ENCODE assay signal across 19 cellular contexts in the genomic region with DNA sequence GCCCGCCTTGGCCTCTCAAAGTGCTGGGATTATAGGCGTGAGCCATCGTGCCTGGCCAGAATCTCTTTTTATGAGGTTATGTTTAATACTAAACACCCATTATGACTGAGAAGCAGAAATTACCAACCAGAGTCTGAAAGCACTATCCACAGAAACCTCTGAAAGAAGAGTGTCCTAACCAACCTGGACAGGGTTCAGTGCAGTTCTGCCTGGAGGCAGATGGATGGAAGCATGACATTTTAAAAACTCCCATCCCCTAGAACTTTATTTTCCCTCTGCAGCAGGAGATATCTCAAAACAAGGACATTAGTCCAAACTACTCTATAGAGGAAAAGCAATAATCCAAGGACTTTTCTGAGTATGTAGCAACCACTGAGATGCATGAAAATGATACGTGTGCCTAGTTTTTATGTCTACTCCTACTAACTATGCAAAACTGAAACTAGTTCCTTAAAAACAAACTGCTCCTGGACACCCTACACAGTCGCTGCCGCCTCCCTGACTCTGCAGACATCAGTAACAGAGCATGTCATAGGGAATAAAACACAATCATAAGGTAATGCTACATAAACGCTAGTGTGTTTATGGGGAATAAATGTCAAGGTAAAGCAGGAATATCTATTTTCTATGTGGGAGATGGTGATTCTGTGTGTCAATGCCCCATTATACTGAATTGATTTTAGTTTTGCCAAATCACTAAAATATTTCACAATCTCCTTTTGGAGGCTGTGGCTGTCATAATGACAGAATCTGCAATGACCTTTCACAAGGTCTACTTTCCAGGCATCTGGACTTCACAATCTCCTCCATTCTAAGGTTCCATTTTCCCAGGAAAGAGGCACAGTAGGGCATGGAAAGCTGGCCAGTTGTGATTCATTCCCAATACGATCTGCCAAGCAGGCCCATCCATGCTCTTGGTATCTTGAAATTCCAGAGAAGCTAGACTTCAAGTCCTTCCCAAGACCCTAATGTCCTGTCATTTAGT.
DNase-seq lines count a peak whose midpoint lies in the region; ATAC-seq, FAIRE-seq and TF ChIP-seq lines count a peak whose summit lies in the region.
"Had no signal": no experiment of that assay in that cellular context is flagged by ENCODE, and none has a peak within 500 bp of the region (broad histone marks: within the 10 kb centered on the region; RNA-seq: fewer than 3 reads in every experiment).

No MANE protein-coding gene starts in this region.

- ATAC-seq in K562 (no peak), left lung (peak; percentile 45), HG03095 (IDR thresholded peaks at IDR 0.05; ENCODE audit: unreplicated experiment) (no peak)

- no peaks in the 10 kb centered on the region for H3K9me3 ChIP-seq in HEK293 (ENCODE audit: control insufficient read depth, insufficient read depth, low read depth, low read length)
- no peaks in the 10 kb centered on the region for H3K9me3 ChIP-seq in K562 (replicated peaks; ENCODE audit: control insufficient read depth, insufficient read depth, low read depth, low read length)
- no peaks in the 10 kb centered on the region for H3K9me3 ChIP-seq in left lung
- no peaks in the 10 kb centered on the region for H3K9me3 ChIP-seq in spleen
- H3K9me3 ChIP-seq: BLaER1 treated with 17β-estradiol and CSF1 and Interleukin-3, amounts not matched to agents 10 nM and 100 nM; prostate gland had no signal

- TF ChIP-seq CTCF in HEK293 (tag by site-specific recombination; IDR thresholded peaks at IDR 0.05), result no peak
- TF ChIP-seq CTCF in K562 (IDR thresholded peaks at IDR 0.05 in 2 of 3, conservative IDR thresholded peaks at IDR 0.05 in 1 of 3; ENCODE audit: insufficient read depth in 2 of 3, low read depth in 1 of 3, low read length in 3 of 3), result no peak
- TF ChIP-seq CTCF in left lung (IDR thresholded peaks at IDR 0.05), result no peak
- TF ChIP-seq CTCF in spleen (IDR thresholded peaks at IDR 0.05 in 8 of 11, conservative IDR thresholded peaks at IDR 0.05 in 3 of 11), result no peak

- H3K27me3 ChIP-seq in K562 (ENCODE audit: control insufficient read depth in 2 of 2, insufficient read depth in 2 of 2, low read length in 2 of 2), result no peaks in the 10 kb centered on the region
- H3K27me3 ChIP-seq in left lung, result no peaks in the 10 kb centered on the region
- H3K27me3 ChIP-seq in spleen (replicated peaks in 1 of 7), result no peaks in the 10 kb centered on the region
- H3K27me3 ChIP-seq: BLaER1 treated with 17β-estradiol and CSF1 and Interleukin-3, amounts not matched to agents 10 nM and 100 nM had no signal

- in situ Hi-C loops in K562 (cut with MboI), result no loop called here

- intact Hi-C loops in K562 (cut with micrococcal nuclease), result no loop called here
- intact Hi-C loops in left lung (cut with DNase I), result no loop called here
- intact Hi-C loops in spleen (cut with DNase I; ENCODE audit: low total_unique reads), result no loop called here

- TF ChIP-seq POLR2A in K562 (conservative IDR thresholded peaks at IDR 0.05), result no peak
- TF ChIP-seq POLR2A in spleen (IDR thresholded peaks at IDR 0.05), result no peak

- peaks cover 23% of the 10 kb centered on the region for H3K4me1 ChIP-seq in HEK293 (ENCODE audit: control insufficient read depth, insufficient read depth, low read length)
- H3K4me1 ChIP-seq in K562 (replicated peaks in 1 of 2; ENCODE audit: control insufficient read depth in 2 of 2, insufficient read depth in 2 of 2, low read length in 2 of 2), result peaks cover 0 to 3% of the 10 kb centered on the region in 2 experiments; a peak in 1 of 5 replicates
- H3K4me1 ChIP-seq in left lung, result no peaks in the 10 kb centered on the region
- H3K4me1 ChIP-seq in spleen, result peaks cover 0 to 31% (median 12%) of the 10 kb centered on the region in 6 donors
- H3K4me1 ChIP-seq: prostate gland had no signal

- DNase-seq in K562 (ENCODE audit: extremely low read depth in 1 of 4, low spot score in 3 of 4), result no peak
- no peak for DNase-seq in left lung
- no peak for DNase-seq in spleen
- no peak for DNase-seq in iPS-NIHi7 (ENCODE audit: extremely low spot score)
- DNase-seq in stimulated activated CD4-positive, alpha-beta T cell treated with anti-CD3 and anti-CD28 coated beads, Interleukin-2, amount 100 ng/mL, for 24 hours, result no peak
- DNase-seq in activated CD4-positive, alpha-beta T cell treated with anti-CD3 and anti-CD28 coated beads for 48 hours, result no peak
- DNase-seq: activated CD4-positive, alpha-beta T cell treated with anti-CD3 and anti-CD28 coated beads, Interleukin-2, amount 50 U/mL, for 48 hours; activated naive CD8-positive, alpha-beta T cell treated with anti-CD3 and anti-CD28 coated beads, Interleukin-2, amount 10 ng/mL, durations not matched to agents 7 days and 5 days; activated T-cell treated with anti-CD3 and anti-CD28 coated beads, Interleukin-2, amount 50 U/mL, for 48 hours; cerebellar nuclear complex; head of caudate nucleus; NCI-H1048; NCI-H2107; NCI-H526 had no signal

- no peak for TF ChIP-seq RAD21 in K562 (CRISPR knock-in tag; conservative IDR thresholded peaks at IDR 0.05 in 1 of 2, IDR thresholded peaks at IDR 0.05 in 1 of 2)

- POLR2A ChIA-PET in HEK293 (lab: Yijun Ruan, JAX) (no interaction called here), K562 (lab: Yijun Ruan, JAX) (interaction anchor here (0.6 to 0.9 kb wide), 2 partner anchors 16 to 624 kb away, joined by 3 read pairs; no protein-coding TSS in a partner anchor)

- no peaks in the 10 kb centered on the region for H3K79me2 ChIP-seq in K562 (ENCODE audit: control insufficient read depth, insufficient read depth, low read length)

- no peaks in the 10 kb centered on the region for H3K9me1 ChIP-seq in K562 (ENCODE audit: control insufficient read depth, insufficient read depth, low read length)

- CTCF ChIA-PET in HEK293 (lab: Yijun Ruan, JAX), result interaction anchor here (0.5 kb wide), 1 partner anchor 145 kb away, joined by 4 read pairs; no protein-coding TSS in a partner anchor
- CTCF ChIA-PET in K562 (lab: Yijun Ruan, JAX; ENCODE audit: low intra/inter-chr PET ratio), result no interaction called here

- FAIRE-seq in K562 (lab: Jason Lieb, UNC), result no peak
- FAIRE-seq: endometrium had no signal

- H3K4me3 ChIP-seq in HEK293 (ENCODE audit: low read depth, low read length), result no peak overlapping the region
- no peak overlapping the region for H3K4me3 ChIP-seq in K562
- H3K4me3 ChIP-seq in left lung, result no peak overlapping the region
- peak overlapping the region in 1 of 8 donors; percentile 7 for H3K4me3 ChIP-seq in spleen
- H3K4me3 ChIP-seq: BLaER1 treated with 17β-estradiol and CSF1 and Interleukin-3, amounts not matched to agents 10 nM and 100 nM; prostate gland had no signal

- no peak overlapping the region for H3K4me2 ChIP-seq in K562 (ENCODE audit: insufficient read depth, low read length)
- H3K4me2 ChIP-seq: BLaER1 treated with 17β-estradiol and CSF1 and Interleukin-3, amounts not matched to agents 10 nM and 100 nM had no signal

- H2AFZ ChIP-seq in K562 (ENCODE audit: low read depth, low read length), result no peak overlapping the region

- WGBS in K562 (ENCODE audit: insufficient coverage, low coverage, missing lambda C conversion rate), result 43% methylated on average over 8 of the region's 8 CpGs
- 46 to 61% (median 56%) methylated on average over 8 of the region's 8 CpGs for WGBS in spleen, 5 donors

- BruUV-seq in K562 (replicated peaks; lab: Mats Ljungman, UMichigan), result no TSS peak

- H3K9ac ChIP-seq in K562 (ENCODE audit: insufficient read depth in 1 of 2, low read depth in 2 of 2, low read length in 2 of 2), result no peak overlapping the region
- H3K9ac ChIP-seq: BLaER1 treated with 17β-estradiol and CSF1 and Interleukin-3, amounts not matched to agents 10 nM and 100 nM had no signal

- TF ChIP-seq EP300 in K562 (IDR thresholded peaks at IDR 0.05; ENCODE audit: low read length), result no peak

- H4K20me1 ChIP-seq in K562 (replicated peaks; ENCODE audit: control insufficient read depth, insufficient read depth, low read length), result 0 out of 2 replicates have a peak, but pooled peaks cover 2% of the 10 kb centered on the region

- no peaks in the 10 kb centered on the region for H3K36me3 ChIP-seq in HEK293 (ENCODE audit: control insufficient read depth in 2 of 2, insufficient read depth in 1 of 2, low read length in 2 of 2)
- no peaks in the 10 kb centered on the region for H3K36me3 ChIP-seq in K562 (ENCODE audit: control insufficient read depth, insufficient read depth, low read length)
- H3K36me3 ChIP-seq in left lung, result no peaks in the 10 kb centered on the region
- no peaks in the 10 kb centered on the region for H3K36me3 ChIP-seq in spleen
- H3K36me3 ChIP-seq: BLaER1 treated with 17β-estradiol and CSF1 and Interleukin-3, amounts not matched to agents 10 nM and 100 nM; prostate gland had no signal

- H3K27ac ChIP-seq in HEK293 (ENCODE audit: extremely low read depth, low read depth, low read length) (no peak overlapping the region), K562 (ENCODE audit: extremely low read depth, low read depth, low read length) (no peak overlapping the region), left lung (no peak overlapping the region), spleen (peak overlapping the region in 6 of 8 donors; percentile 1 to 58 (median 47))
- H3K27ac ChIP-seq: BLaER1 treated with 17β-estradiol and CSF1 and Interleukin-3, amounts not matched to agents 10 nM and 100 nM; prostate gland had no signal

TF ChIP-seq in HEK293, 187 proteins besides CTCF, POLR2A, EP300 and RAD21 (continues in another document):
- TF ChIP-seq ZNF23 (tag by site-specific recombination; IDR thresholded peaks at IDR 0.05; ENCODE audit: borderline replicate concordance), result peak; percentile 47; the same call in 1 of the 2 replicates

TF ChIP-seq in K562, 482 proteins besides CTCF, POLR2A, EP300 and RAD21 (continues in another document):
- TF ChIP-seq ZBTB34 (CRISPR knock-in tag; IDR thresholded peaks at IDR 0.05) (no peak), CEBPG (CRISPR knock-in tag; IDR thresholded peaks at IDR 0.05) (no peak), CEBPG (tag; conservative IDR thresholded peaks at IDR 0.05 in 1 of 2, IDR thresholded peaks at IDR 0.05 in 1 of 2) (0 out of 4 replicates have a peak, but pooled peaks have one; percentile 17 to 47), MTA2 (IDR thresholded peaks at IDR 0.05; ENCODE audit: low read depth) (no peak), CEBPB (tag; IDR thresholded peaks at IDR 0.05) (peak; percentile 85), HNRNPUL1 (IDR thresholded peaks at IDR 0.05; ENCODE audit: low read length) (no peak)

Comparison
In these comparisons a context has a peak if more than half of its experiments do, and no peak if none do; other contexts are left out.
1. H3K27ac ChIP-seq: peak in spleen (6 of 8); none in HEK293 (single experiment), K562 (single experiment) and left lung (0 of 2).
2. Of the 44 proteins assayed by ChIP-seq in both K562 and HEK293: peak only in K562: none; only in HEK293: ZBTB17 and ZNF23; in both: none; in neither: 42.